In genomic region chr4:104727643-104728042, GRCh38 we compare ENCODE assay signal across 21 cellular contexts.
"Had no signal": no experiment of that assay in that cellular context is flagged by ENCODE, and none has a peak within 500 bp of the region (broad histone marks: within the 10 kb centered on the region; RNA-seq: fewer than 3 reads in every experiment).

No MANE protein-coding gene starts in this region.

- H3K27me3 ChIP-seq: colonic mucosa, esophagus muscularis mucosa, left lung, spleen, testis, tibial nerve, upper lobe of right lung, vagina had no signal

- H3K27me3 Mint-ChIP-seq: naive thymus-derived CD4-positive, alpha-beta T cell; stimulated activated naive B cell treated with anti-CD40 and anti-IgM and Interleukin-4, amounts not matched to agents 10 μg/mL and 1 μg/mL and 100 μg/mL, for 72 hours; stimulated activated naive CD8-positive, alpha-beta T cell treated with anti-CD3 and anti-CD28 coated beads, Interleukin-15, amount 100 ng/mL, for 72 hours had no signal

- H3K4me1 ChIP-seq: colonic mucosa, left lung, psoas muscle, spleen, testis, tibial nerve, upper lobe of right lung, vagina had no signal

- ATAC-seq: naive thymus-derived CD4-positive, alpha-beta T cell; psoas muscle; sciatic nerve; stimulated activated naive B cell treated with anti-CD40 and anti-IgM and Interleukin-4, amounts not matched to agents 10 μg/mL and 1 μg/mL and 100 μg/mL, for 72 hours; upper lobe of right lung had no signal

- DNase-seq: colonic mucosa; effector CD4-positive, alpha-beta T cell; head of caudate nucleus; hypothalamus; islet precursor cell; left lung; naive thymus-derived CD4-positive, alpha-beta T cell; nephron progenitor cell; psoas muscle; retina; spleen; stimulated activated CD4-positive, alpha-beta T cell treated with anti-CD3 and anti-CD28 coated beads, Interleukin-2, amount 100 ng/mL, for 24 hours; stimulated activated CD4-positive, alpha-beta T cell treated with anti-CD3 and anti-CD28 coated beads, Interleukin-4, amount 100 ng/mL, for 4 hours; stimulated activated naive B cell treated with anti-CD40 and anti-IgM and Interleukin-4, amounts not matched to agents 10 μg/mL and 1 μg/mL and 100 μg/mL, for 72 hours; stimulated activated naive CD8-positive, alpha-beta T cell treated with anti-CD3 and anti-CD28 coated beads, Interleukin-15, amount 100 ng/mL, for 72 hours; testis; upper lobe of right lung had no signal

- H3K36me3 Mint-ChIP-seq: naive thymus-derived CD4-positive, alpha-beta T cell; stimulated activated naive B cell treated with anti-CD40 and anti-IgM and Interleukin-4, amounts not matched to agents 10 μg/mL and 1 μg/mL and 100 μg/mL, for 72 hours had no signal

- H3K4me3 Mint-ChIP-seq: naive thymus-derived CD4-positive, alpha-beta T cell; nephron progenitor cell; stimulated activated naive B cell treated with anti-CD40 and anti-IgM and Interleukin-4, amounts not matched to agents 10 μg/mL and 1 μg/mL and 100 μg/mL, for 72 hours; stimulated activated naive CD8-positive, alpha-beta T cell treated with anti-CD3 and anti-CD28 coated beads, Interleukin-15, amount 100 ng/mL, for 72 hours had no signal

- H3K4me1 Mint-ChIP-seq: naive thymus-derived CD4-positive, alpha-beta T cell; nephron progenitor cell; stimulated activated naive B cell treated with anti-CD40 and anti-IgM and Interleukin-4, amounts not matched to agents 10 μg/mL and 1 μg/mL and 100 μg/mL, for 72 hours; stimulated activated naive CD8-positive, alpha-beta T cell treated with anti-CD3 and anti-CD28 coated beads, Interleukin-15, amount 100 ng/mL, for 72 hours had no signal

- H3K9me3 Mint-ChIP-seq: nephron progenitor cell; stimulated activated naive B cell treated with anti-CD40 and anti-IgM and Interleukin-4, amounts not matched to agents 10 μg/mL and 1 μg/mL and 100 μg/mL, for 72 hours; stimulated activated naive CD8-positive, alpha-beta T cell treated with anti-CD3 and anti-CD28 coated beads, Interleukin-15, amount 100 ng/mL, for 72 hours had no signal

- H3K27ac Mint-ChIP-seq: naive thymus-derived CD4-positive, alpha-beta T cell; nephron progenitor cell; stimulated activated naive B cell treated with anti-CD40 and anti-IgM and Interleukin-4, amounts not matched to agents 10 μg/mL and 1 μg/mL and 100 μg/mL, for 72 hours had no signal

- H3K36me3 ChIP-seq: colonic mucosa, esophagus muscularis mucosa, left lung, spleen, tibial nerve, upper lobe of right lung, vagina had no signal

- H3K4me3 ChIP-seq: colonic mucosa, esophagus muscularis mucosa, left lung, psoas muscle, spleen, testis, tibial nerve, upper lobe of right lung, vagina had no signal

- H3K9me3 ChIP-seq: colonic mucosa, esophagus muscularis mucosa, left lung, psoas muscle, spleen, testis, tibial nerve, upper lobe of right lung, vagina had no signal

- H3K27ac ChIP-seq: colonic mucosa, esophagus muscularis mucosa, left lung, psoas muscle, spleen, testis, tibial nerve, upper lobe of right lung, vagina had no signal
